14 cellular contexts compared by ENCODE assay signal in genomic region chr17:14790518-14790917, GRCh38.
DNase-seq lines count a peak whose midpoint lies in the region; ATAC-seq and TF ChIP-seq lines count a peak whose summit lies in the region.
"Had no signal": no experiment of that assay in that cellular context is flagged by ENCODE, and none has a peak within 500 bp of the region (broad histone marks: within the 10 kb centered on the region; RNA-seq: fewer than 3 reads in every experiment).

No MANE protein-coding gene starts in this region.

- no peaks in the 10 kb centered on the region for H3K4me1 Mint-ChIP-seq in stimulated activated naive CD8-positive, alpha-beta T cell treated with anti-CD3 and anti-CD28 coated beads, Interleukin-15, amount 100 ng/mL, for 72 hours

- H3K27me3 Mint-ChIP-seq in stimulated activated naive CD8-positive, alpha-beta T cell treated with anti-CD3 and anti-CD28 coated beads, Interleukin-15, amount 100 ng/mL, for 72 hours: peaks cover 49% of the 10 kb centered on the region

- peak; percentile 58 for DNase-seq in MV-4-11 (lab: John Stamatoyannopoulos, UW)
- DNase-seq in fibroblast of pulmonary artery (ENCODE audit: low read depth): peak; percentile 27
- DNase-seq in stimulated activated naive CD8-positive, alpha-beta T cell treated with anti-CD3 and anti-CD28 coated beads, Interleukin-15, amount 100 ng/mL, for 72 hours: no peak
- DNase-seq in ecto neural progenitor cell (ENCODE audit: low spot score): no peak
- DNase-seq in central memory CD4-positive, alpha-beta T cell: no peak
- DNase-seq: activated effector memory CD4-positive, alpha-beta T cell treated with anti-CD3 and anti-CD28 coated beads, Interleukin-2, amount 50 U/mL, for 16 hours; Caco-2; NCI-H1105; right cardiac atrium had no signal

- H3K27ac Mint-ChIP-seq in stimulated activated naive CD8-positive, alpha-beta T cell treated with anti-CD3 and anti-CD28 coated beads, Interleukin-15, amount 100 ng/mL, for 72 hours: peak overlapping the region in 1 of 2 donors; percentile 36
- H3K27ac Mint-ChIP-seq: T-helper 2 cell treated with Interferon-gamma antibody and Interleukin-4, amounts not matched to agents 5 μg/mL and 100 μg/mL, for 36 hours had no signal

- H3K9me3 Mint-ChIP-seq in stimulated activated naive CD8-positive, alpha-beta T cell treated with anti-CD3 and anti-CD28 coated beads, Interleukin-15, amount 100 ng/mL, for 72 hours: no peaks in the 10 kb centered on the region
- H3K9me3 Mint-ChIP-seq: T-helper 2 cell treated with Interferon-gamma antibody and Interleukin-4, amounts not matched to agents 5 μg/mL and 100 μg/mL, for 36 hours had no signal

- H3K4me3 ChIP-seq in fibroblast of pulmonary artery (replicated peaks; ENCODE audit: low read depth, low read length): no peak overlapping the region
- H3K4me3 ChIP-seq: heart left ventricle had no signal

- TF ChIP-seq CTCF in fibroblast of pulmonary artery (IDR thresholded peaks at IDR 0.05; ENCODE audit: low read length, missing control alignments): no peak

- no peak overlapping the region for H3K4me3 Mint-ChIP-seq in stimulated activated naive CD8-positive, alpha-beta T cell treated with anti-CD3 and anti-CD28 coated beads, Interleukin-15, amount 100 ng/mL, for 72 hours
- H3K4me3 Mint-ChIP-seq: T-helper 2 cell treated with Interferon-gamma antibody and Interleukin-4, amounts not matched to agents 5 μg/mL and 100 μg/mL, for 36 hours had no signal

- ATAC-seq in GM21529 (IDR thresholded peaks at IDR 0.05; ENCODE audit: unreplicated experiment): peak; percentile 58
- peak; percentile 48 for ATAC-seq in stimulated activated naive CD8-positive, alpha-beta T cell treated with anti-CD3 and anti-CD28 coated beads, Interleukin-15, amount 100 ng/mL, for 72 hours
- no peak for ATAC-seq in GM21717 (IDR thresholded peaks at IDR 0.05; ENCODE audit: unreplicated experiment)
- ATAC-seq: heart left ventricle, left lobe of liver, right cardiac atrium had no signal

Comparison
In these comparisons a context has a peak if more than half of its experiments do, and no peak if none do; other contexts are left out.
1. DNase-seq: peak in MV-4-11 (single experiment) and fibroblast of pulmonary artery (single experiment); none in stimulated activated naive CD8-positive, alpha-beta T cell treated with anti-CD3 and anti-CD28 coated beads, Interleukin-15, amount 100 ng/mL, for 72 hours (0 of 2), ecto neural progenitor cell (single experiment) and central memory CD4-positive, alpha-beta T cell (single experiment).